In the genomic region with DNA sequence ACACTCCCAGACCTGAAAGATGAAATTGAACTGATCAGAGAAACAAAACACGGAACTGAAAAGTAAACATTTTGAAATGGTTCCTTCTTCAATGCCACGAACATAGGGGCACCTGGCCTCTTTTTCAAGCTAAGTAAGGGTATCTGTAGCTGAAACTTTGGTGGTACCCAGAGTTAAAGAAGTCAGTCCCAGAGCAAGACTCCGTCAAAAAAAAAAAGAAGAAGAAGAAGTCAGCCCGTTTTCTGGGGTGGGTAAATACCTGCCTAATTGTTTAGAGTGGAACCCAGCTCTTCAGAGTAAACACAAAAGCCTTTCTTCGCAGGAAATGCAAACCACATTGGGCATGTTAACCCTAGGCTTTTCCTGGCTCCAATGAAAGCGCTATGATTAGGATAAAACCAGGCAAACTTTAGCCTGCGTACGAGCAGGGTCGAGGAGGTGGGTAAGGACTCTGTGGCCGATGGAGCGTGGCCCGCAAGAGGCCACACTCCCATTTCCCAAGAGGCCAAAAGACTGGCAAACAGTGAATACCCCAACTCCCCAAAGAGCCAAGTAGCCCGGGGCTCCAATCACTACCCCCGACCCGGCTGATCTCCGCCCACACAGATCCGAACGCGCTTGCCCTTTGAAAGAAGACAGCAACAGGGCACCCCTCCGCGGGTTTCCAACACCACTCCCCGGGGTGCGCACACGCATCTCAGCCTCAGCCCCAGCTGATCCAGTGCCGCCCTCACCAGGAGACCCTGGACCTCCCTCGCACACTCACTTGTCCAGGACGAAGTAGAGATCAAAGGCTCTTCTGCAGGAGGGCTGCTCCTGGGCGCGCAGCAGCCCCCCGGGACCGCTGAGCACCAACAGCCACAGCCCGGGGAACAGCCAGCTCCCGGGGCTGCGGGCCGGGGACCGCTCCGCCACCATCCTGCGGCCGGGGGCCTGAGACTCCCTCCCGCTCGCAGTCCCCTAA, we compare ENCODE assay signal across 8 cellular contexts. TPM values are rescaled to one million over a fixed set of nuclear protein-coding genes. Genes with fewer than 3 reads are reported as not detected.
DNase-seq lines count a peak whose midpoint lies in the region; ATAC-seq and TF ChIP-seq lines count a peak whose summit lies in the region.

No MANE protein-coding gene starts in this region.

- peaks cover 4% of the 10 kb centered on the region for H3K27me3 Mint-ChIP-seq in nephron progenitor cell (ENCODE audit: low read depth, poor library complexity)
- peaks cover 15% of the 10 kb centered on the region for H3K27me3 Mint-ChIP-seq in type B pancreatic cell

- H3K4me3 Mint-ChIP-seq in nephron progenitor cell = peak overlapping the region; percentile 98
- peak overlapping the region; percentile 96 for H3K4me3 Mint-ChIP-seq in type B pancreatic cell

- ATAC-seq in HG02970 (IDR thresholded peaks at IDR 0.05; ENCODE audit: low FRiP score, unreplicated experiment) = peak; percentile 18

- peaks cover 7% of the 10 kb centered on the region for H3K9me3 Mint-ChIP-seq in nephron progenitor cell
- H3K9me3 Mint-ChIP-seq in type B pancreatic cell = no peaks in the 10 kb centered on the region

- DNase-seq in NOMO-1 treated with dmso at 0.1 percent for 144 hours (lab: John Stamatoyannopoulos, UW; ENCODE audit: unreplicated experiment) (peak; percentile 18), NOMO-1 treated with DMSO at 0.1 percent for 48 hours (lab: John Stamatoyannopoulos, UW; ENCODE audit: unreplicated experiment) (no peak), NCI-H774 (lab: John Stamatoyannopoulos, UW) (peak; percentile 12), activated T-cell treated with anti-CD3 and anti-CD28 coated beads for 48 hours (ENCODE audit: low read depth) (peak; percentile 35), fibroblast of gingiva (ENCODE audit: low read depth) (peak; percentile 19), nephron progenitor cell (peak; percentile 63), type B pancreatic cell (ENCODE audit: extremely low spot score, unreplicated experiment) (peak; percentile 68)

- H3K36me3 Mint-ChIP-seq in nephron progenitor cell (ENCODE audit: low read depth) (peaks cover 33% of the 10 kb centered on the region), type B pancreatic cell (peaks cover 10% of the 10 kb centered on the region)

- H3K27ac Mint-ChIP-seq in nephron progenitor cell = peak overlapping the region; percentile 84
- peak overlapping the region; percentile 85 for H3K27ac Mint-ChIP-seq in type B pancreatic cell

- H3K4me1 Mint-ChIP-seq in nephron progenitor cell (peaks cover 29% of the 10 kb centered on the region), type B pancreatic cell (ENCODE audit: unreplicated experiment) (peaks cover 22% of the 10 kb centered on the region)

- TF ChIP-seq CTCF in nephron progenitor cell (IDR thresholded peaks at IDR 0.05) = no peak
- no peak for TF ChIP-seq CTCF in type B pancreatic cell (conservative IDR thresholded peaks at IDR 0.05)

RNA-seq across cellular contexts. Expression of a gene that starts 1.1 kb away (rescaled TPM):
- total RNA-seq in type B pancreatic cell (ENCODE audit: low replicate concordance) = 18.7 and 30.4 TPM in 2 replicates
